ENCODE assay signal across 27 cellular contexts in the genomic region with DNA sequence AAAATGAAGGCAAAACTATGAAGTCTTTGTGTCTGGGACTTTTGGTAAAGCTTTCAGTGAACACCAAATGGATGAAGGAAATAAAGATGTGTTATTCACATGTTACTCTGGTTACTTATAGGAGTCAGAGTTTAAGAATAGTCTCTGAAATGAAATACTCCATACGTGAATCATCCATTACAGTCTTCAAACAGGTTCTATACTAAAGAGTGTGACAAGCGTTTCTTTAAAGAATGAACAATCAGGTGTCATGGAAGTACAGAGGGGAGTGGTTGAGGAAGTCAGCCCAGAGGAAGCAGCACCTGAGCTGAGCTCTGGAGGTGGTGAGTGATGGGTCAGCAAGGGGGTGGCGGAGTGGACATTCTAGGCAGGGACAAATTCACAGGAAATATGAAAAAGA. TPM values are rescaled to one million over a fixed set of nuclear protein-coding genes. Genes with fewer than 3 reads are reported as not detected.
"Had no signal": no experiment of that assay in that cellular context is flagged by ENCODE, and none has a peak within 500 bp of the region (broad histone marks: within the 10 kb centered on the region; RNA-seq: fewer than 3 reads in every experiment).

No MANE protein-coding gene starts in this region.

- H3K36me3 ChIP-seq: esophagus squamous epithelium, neutrophil, stomach, thyroid gland, upper lobe of right lung had no signal

- H3K27ac Mint-ChIP-seq: activated CD4-positive, alpha-beta memory T cell treated with anti-CD3 and anti-CD28 coated beads, Interleukin-2, amount 10 ng/mL, durations not matched to agents 7 days and 5 days; activated CD4-positive, alpha-beta T cell treated with anti-CD3 and anti-CD28 coated beads, Interleukin-2, amount 10 ng/mL, durations not matched to agents 24 days and 14 days; activated naive CD4-positive, alpha-beta T cell treated with anti-CD3 and anti-CD28 coated beads, Interleukin-2, amount 10 ng/mL, durations not matched to agents 7 days and 5 days; activated T-cell treated with anti-CD3 and anti-CD28 coated beads, Interleukin-2, amount 50 U/mL, for 24 hours; effector memory CD8-positive, alpha-beta T cell; nephron progenitor cell; progenitor cell of endocrine pancreas; stimulated activated naive B cell treated with anti-CD40 and anti-IgM and Interleukin-4, amounts not matched to agents 10 μg/mL and 1 μg/mL and 100 μg/mL, for 72 hours; T-helper 17 cell had no signal

- H3K27me3 ChIP-seq: esophagus squamous epithelium, neutrophil, stomach, thyroid gland, upper lobe of right lung had no signal

- H3K27ac ChIP-seq: coronary artery, neutrophil, stomach, thyroid gland, upper lobe of right lung had no signal

- DNase-seq: activated CD4-positive, alpha-beta memory T cell treated with anti-CD3 and anti-CD28 coated beads, Interleukin-2, amount 10 ng/mL, durations not matched to agents 7 days and 5 days; activated CD4-positive, alpha-beta T cell treated with anti-CD3 and anti-CD28 coated beads, Interleukin-2, amount 10 ng/mL, durations not matched to agents 24 days and 14 days; activated CD4-positive, CD25-positive, alpha-beta regulatory T cell treated with anti-CD3 and anti-CD28 coated beads, Interleukin-2, amount 50 U/mL, for 72 hours; activated CD8-positive, alpha-beta memory T cell treated with anti-CD3 and anti-CD28 coated beads, Interleukin-2, amount 50 U/mL, for 48 hours; activated gamma-delta T cell; activated naive CD4-positive, alpha-beta T cell treated with anti-CD3 and anti-CD28 coated beads, Interleukin-2, amount 10 ng/mL, durations not matched to agents 7 days and 5 days; activated T-cell treated with anti-CD3 and anti-CD28 coated beads, Interleukin-2, amount 50 U/mL, for 24 hours; amygdala; cerebellar nuclear complex; effector memory CD8-positive, alpha-beta T cell; esophagus squamous epithelium; left ventricle myocardium superior; naive B cell; nephron progenitor cell; retina; small intestine; stimulated activated CD4-positive, alpha-beta T cell treated with anti-CD3 and anti-CD28 coated beads, Interleukin-1b, Interleukin-23, amount 100 ng/mL, for 48 hours; stimulated activated naive B cell treated with anti-CD40 and anti-IgM and Interleukin-4, amounts not matched to agents 10 μg/mL and 1 μg/mL and 100 μg/mL, for 72 hours; stomach; T-helper 17 cell; T1000; thyroid gland; upper lobe of right lung had no signal

- H3K4me1 ChIP-seq: esophagus squamous epithelium, stomach, thyroid gland had no signal

- ATAC-seq: effector memory CD8-positive, alpha-beta T cell; left ventricle myocardium superior; sciatic nerve; stimulated activated naive B cell treated with anti-CD40 and anti-IgM and Interleukin-4, amounts not matched to agents 10 μg/mL and 1 μg/mL and 100 μg/mL, for 72 hours; T-helper 17 cell; upper lobe of right lung had no signal

- H3K9me3 ChIP-seq: neutrophil, thyroid gland, upper lobe of right lung had no signal

- H3K9me3 Mint-ChIP-seq: activated CD4-positive, alpha-beta memory T cell treated with anti-CD3 and anti-CD28 coated beads, Interleukin-2, amount 10 ng/mL, durations not matched to agents 7 days and 5 days; activated CD4-positive, alpha-beta T cell treated with anti-CD3 and anti-CD28 coated beads, Interleukin-2, amount 10 ng/mL, durations not matched to agents 24 days and 14 days; activated naive CD4-positive, alpha-beta T cell treated with anti-CD3 and anti-CD28 coated beads, Interleukin-2, amount 10 ng/mL, durations not matched to agents 7 days and 5 days had no signal

- H3K36me3 Mint-ChIP-seq: activated naive CD4-positive, alpha-beta T cell treated with anti-CD3 and anti-CD28 coated beads, Interleukin-2, amount 10 ng/mL, durations not matched to agents 7 days and 5 days had no signal

- H3K4me3 ChIP-seq: coronary artery, esophagus squamous epithelium, stomach, thyroid gland, upper lobe of right lung had no signal

RNA-seq across cellular contexts. Expression of a gene that starts 41.8 kb away (rescaled TPM):
- total RNA-seq: activated CD4-positive, alpha-beta memory T cell treated with anti-CD3 and anti-CD28 coated beads, Interleukin-2, amount 10 ng/mL, durations not matched to agents 7 days and 5 days; activated CD4-positive, alpha-beta T cell treated with anti-CD3 and anti-CD28 coated beads, Interleukin-2, amount 10 ng/mL, durations not matched to agents 24 days and 14 days had no signal
